In the genomic region with DNA sequence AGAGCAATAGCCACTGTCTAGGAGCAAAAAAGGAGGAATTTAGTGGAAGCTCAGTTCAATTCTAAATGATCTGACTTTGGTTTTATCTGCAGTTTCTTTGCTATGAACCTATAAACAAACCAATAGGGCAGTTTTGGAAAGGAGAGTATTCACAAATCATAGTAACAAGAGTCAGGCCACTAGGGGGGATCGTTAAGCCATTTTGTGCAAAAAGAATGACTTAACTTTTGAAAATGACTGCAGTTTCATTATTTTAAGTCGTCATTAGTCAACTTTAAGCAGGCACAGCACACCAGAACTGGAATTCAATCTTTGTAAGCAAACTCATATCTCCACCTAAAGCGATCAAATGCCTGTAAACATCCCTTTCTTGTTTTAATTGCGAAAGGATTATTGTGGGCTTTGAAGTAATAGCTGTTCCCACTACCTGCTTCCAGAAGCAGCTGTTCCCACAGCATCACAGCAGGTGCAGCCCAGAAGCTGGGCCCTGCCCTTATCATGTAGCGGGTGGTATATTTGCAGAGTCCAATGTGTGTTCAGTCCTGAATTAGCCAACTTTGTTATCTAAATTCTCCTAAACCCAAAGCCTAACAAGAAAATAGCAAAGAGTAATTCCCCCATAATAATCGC, we compare ENCODE assay signal across 1 cellular context.
TF ChIP-seq lines count a peak whose summit lies in the region.

No MANE protein-coding gene starts in this region.

TF ChIP-seq in IMR-90, 13 proteins besides CTCF, POLR2A, EP300 and RAD21 (continued from another document):
- TF ChIP-seq, protein P1, sequence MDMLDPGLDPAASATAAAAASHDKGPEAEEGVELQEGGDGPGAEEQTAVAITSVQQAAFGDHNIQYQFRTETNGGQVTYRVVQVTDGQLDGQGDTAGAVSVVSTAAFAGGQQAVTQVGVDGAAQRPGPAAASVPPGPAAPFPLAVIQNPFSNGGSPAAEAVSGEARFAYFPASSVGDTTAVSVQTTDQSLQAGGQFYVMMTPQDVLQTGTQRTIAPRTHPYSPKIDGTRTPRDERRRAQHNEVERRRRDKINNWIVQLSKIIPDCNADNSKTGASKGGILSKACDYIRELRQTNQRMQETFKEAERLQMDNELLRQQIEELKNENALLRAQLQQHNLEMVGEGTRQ (IDR thresholded peaks at IDR 0.05; ENCODE audit: low read depth, low read length): no peak
- TF ChIP-seq MAZ (IDR thresholded peaks at IDR 0.05; ENCODE audit: borderline replicate concordance, low read depth, low read length) (no peak), CEBPB (IDR thresholded peaks at IDR 0.05; ENCODE audit: low read depth, low read length) (no peak), FOS (IDR thresholded peaks at IDR 0.05; ENCODE audit: low read depth, low read length) (no peak), MXI1 (IDR thresholded peaks at IDR 0.05; ENCODE audit: borderline replicate concordance, low read depth, low read length) (no peak), SMC3 (IDR thresholded peaks at IDR 0.05; ENCODE audit: low read depth, low read length) (no peak), RFX5 (IDR thresholded peaks at IDR 0.05; ENCODE audit: low read depth, low read length) (no peak), CHD1 (IDR thresholded peaks at IDR 0.05; ENCODE audit: low read depth, low read length) (no peak)
- TF ChIP-seq, protein P2, sequence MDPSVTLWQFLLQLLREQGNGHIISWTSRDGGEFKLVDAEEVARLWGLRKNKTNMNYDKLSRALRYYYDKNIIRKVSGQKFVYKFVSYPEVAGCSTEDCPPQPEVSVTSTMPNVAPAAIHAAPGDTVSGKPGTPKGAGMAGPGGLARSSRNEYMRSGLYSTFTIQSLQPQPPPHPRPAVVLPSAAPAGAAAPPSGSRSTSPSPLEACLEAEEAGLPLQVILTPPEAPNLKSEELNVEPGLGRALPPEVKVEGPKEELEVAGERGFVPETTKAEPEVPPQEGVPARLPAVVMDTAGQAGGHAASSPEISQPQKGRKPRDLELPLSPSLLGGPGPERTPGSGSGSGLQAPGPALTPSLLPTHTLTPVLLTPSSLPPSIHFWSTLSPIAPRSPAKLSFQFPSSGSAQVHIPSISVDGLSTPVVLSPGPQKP (IDR thresholded peaks at IDR 0.05; ENCODE audit: borderline replicate concordance, low read depth, low read length): no peak
